Comparison of ENCODE assay signal across 10 cellular contexts in genomic region chr18:23229472-23229871, GRCh38.
DNase-seq lines count a peak whose midpoint lies in the region; ATAC-seq, FAIRE-seq and TF ChIP-seq lines count a peak whose summit lies in the region.
"Had no signal": no experiment of that assay in that cellular context is flagged by ENCODE, and none has a peak within 500 bp of the region (broad histone marks: within the 10 kb centered on the region; RNA-seq: fewer than 3 reads in every experiment).

No MANE protein-coding gene starts in this region.

- peak overlapping the region; percentile 52 for H3K9ac ChIP-seq in OCI-LY3 (ENCODE audit: low read length)
- no peak overlapping the region for H3K9ac ChIP-seq in endothelial cell of umbilical vein (replicated peaks; ENCODE audit: extremely low read depth, insufficient read depth, low read length)

- H2AFZ ChIP-seq in OCI-LY3 (ENCODE audit: low read depth, low read length) (no peak overlapping the region), endothelial cell of umbilical vein (ENCODE audit: low read depth, low read length) (no peak overlapping the region)

- H3K27me3 Mint-ChIP-seq in T-helper 2 cell treated with Interferon-gamma antibody and Interleukin-4, amounts not matched to agents 5 μg/mL and 100 μg/mL, for 36 hours (ENCODE audit: low read depth): no peaks in the 10 kb centered on the region
- no peaks in the 10 kb centered on the region for H3K27me3 Mint-ChIP-seq in stimulated activated naive B cell treated with anti-CD40 and anti-IgM and Interleukin-4, amounts not matched to agents 10 μg/mL and 1 μg/mL and 100 μg/mL, for 72 hours

- H3K9me3 Mint-ChIP-seq in T-helper 2 cell treated with Interferon-gamma antibody and Interleukin-4, amounts not matched to agents 5 μg/mL and 100 μg/mL, for 36 hours: peaks cover 13% of the 10 kb centered on the region
- H3K9me3 Mint-ChIP-seq in stimulated activated naive B cell treated with anti-CD40 and anti-IgM and Interleukin-4, amounts not matched to agents 10 μg/mL and 1 μg/mL and 100 μg/mL, for 72 hours: no peaks in the 10 kb centered on the region

- H3K36me3 ChIP-seq in OCI-LY3 (replicated peaks; ENCODE audit: low read depth, low read length) (peaks cover 39% of the 10 kb centered on the region), endothelial cell of umbilical vein (ENCODE audit: control insufficient read depth in 2 of 2, extremely low read depth in 1 of 2, insufficient read depth in 2 of 2, low read length in 2 of 2) (peaks cover 4 to 11% of the 10 kb centered on the region in 2 experiments)

- dilution Hi-C loops in endothelial cell of umbilical vein (cut with MboI; ENCODE audit: extremely low pct_ligation_motif_present, low sequenced_read_pairs): no loop called here

- H3K27ac ChIP-seq in OCI-LY3 (ENCODE audit: low read length) (peak overlapping the region; percentile 85), endothelial cell of umbilical vein (ENCODE audit: insufficient read depth, low read depth, low read length) (peak overlapping the region; percentile 98)
- H3K27ac ChIP-seq: VCaP had no signal

- H3K9me3 ChIP-seq in OCI-LY3 (ENCODE audit: insufficient read depth, low read length) (no peaks in the 10 kb centered on the region), endothelial cell of umbilical vein (replicated peaks; ENCODE audit: control insufficient read depth, insufficient read depth, low read length) (no peaks in the 10 kb centered on the region)

- H3K79me2 ChIP-seq in OCI-LY3 (ENCODE audit: low read length): no peaks in the 10 kb centered on the region
- H3K79me2 ChIP-seq in endothelial cell of umbilical vein (ENCODE audit: control insufficient read depth, insufficient read depth, low read length): no peaks in the 10 kb centered on the region

- peak overlapping the region; percentile 32 for H3K4me3 Mint-ChIP-seq in T-helper 2 cell treated with Interferon-gamma antibody and Interleukin-4, amounts not matched to agents 5 μg/mL and 100 μg/mL, for 36 hours
- peak overlapping the region in 1 of 2 donors; percentile 23 for H3K4me3 Mint-ChIP-seq in stimulated activated naive B cell treated with anti-CD40 and anti-IgM and Interleukin-4, amounts not matched to agents 10 μg/mL and 1 μg/mL and 100 μg/mL, for 72 hours

- no peaks in the 10 kb centered on the region for H3K9me1 ChIP-seq in endothelial cell of umbilical vein (replicated peaks; ENCODE audit: control insufficient read depth, extremely low read depth, insufficient read depth, low read length)

- H4K20me1 ChIP-seq in OCI-LY3 (ENCODE audit: insufficient read depth, low read length): no peaks in the 10 kb centered on the region
- no peaks in the 10 kb centered on the region for H4K20me1 ChIP-seq in endothelial cell of umbilical vein (replicated peaks; ENCODE audit: control insufficient read depth, extremely low read depth, insufficient read depth, low read length)

- H3K4me2 ChIP-seq in OCI-LY3 (ENCODE audit: low read length): peak overlapping the region; percentile 58
- H3K4me2 ChIP-seq in endothelial cell of umbilical vein (ENCODE audit: insufficient read depth, low read length): no peak overlapping the region

- TF ChIP-seq CTCF in OCI-LY3 (IDR thresholded peaks at IDR 0.05; ENCODE audit: low read depth, low read length) (no peak), endothelial cell of umbilical vein (IDR thresholded peaks at IDR 0.05; ENCODE audit: extremely low read depth in 1 of 2, insufficient read depth in 1 of 2, low read depth in 1 of 2, low read length in 2 of 2) (no peak)

- no peak for DNase-seq in T-helper 2 cell treated with Interferon-gamma antibody and Interleukin-4, amounts not matched to agents 5 μg/mL and 100 μg/mL, for 36 hours (ENCODE audit: low spot score)
- DNase-seq in T-helper 2 cell (no peak), endothelial cell of umbilical vein (ENCODE audit: low read depth, low spot score) (no peak), NCI-H748 (lab: John Stamatoyannopoulos, UW; ENCODE audit: unreplicated experiment) (no peak), KG1 (lab: John Stamatoyannopoulos, UW) (no peak), pons (ENCODE audit: low spot score) (no peak)
- DNase-seq in stimulated activated naive B cell treated with anti-CD40 and anti-IgM and Interleukin-4, amounts not matched to agents 10 μg/mL and 1 μg/mL and 100 μg/mL, for 72 hours: no peak

- no peak for FAIRE-seq in endothelial cell of umbilical vein (lab: Jason Lieb, UNC)

- POLR2A ChIA-PET in endothelial cell of umbilical vein (lab: Charles Lee): interaction anchor here (0.6 kb wide), 1 partner anchor 31 kb away, joined by 3 read pairs; no protein-coding TSS in a partner anchor

- peaks cover 44% of the 10 kb centered on the region for H3K36me3 Mint-ChIP-seq in T-helper 2 cell treated with Interferon-gamma antibody and Interleukin-4, amounts not matched to agents 5 μg/mL and 100 μg/mL, for 36 hours (ENCODE audit: low read depth)
- peaks cover 24 to 34% of the 10 kb centered on the region in 2 donors for H3K36me3 Mint-ChIP-seq in stimulated activated naive B cell treated with anti-CD40 and anti-IgM and Interleukin-4, amounts not matched to agents 10 μg/mL and 1 μg/mL and 100 μg/mL, for 72 hours

- TF ChIP-seq POLR2A in endothelial cell of umbilical vein (IDR thresholded peaks at IDR 0.05; ENCODE audit: low read depth, low read length): no peak

- H3K27me3 ChIP-seq in OCI-LY3 (ENCODE audit: low read depth, low read length) (peaks cover 4% of the 10 kb centered on the region; the same call in 1 of the 2 replicates), endothelial cell of umbilical vein (ENCODE audit: control insufficient read depth in 2 of 2, insufficient read depth in 2 of 2, low read length in 2 of 2) (no peaks in the 10 kb centered on the region)

- H3K27ac Mint-ChIP-seq in T-helper 2 cell treated with Interferon-gamma antibody and Interleukin-4, amounts not matched to agents 5 μg/mL and 100 μg/mL, for 36 hours: peak overlapping the region; percentile 84
- H3K27ac Mint-ChIP-seq in stimulated activated naive B cell treated with anti-CD40 and anti-IgM and Interleukin-4, amounts not matched to agents 10 μg/mL and 1 μg/mL and 100 μg/mL, for 72 hours: peak overlapping the region; percentile 97

- H3K4me3 ChIP-seq in OCI-LY3 (ENCODE audit: low read length): 0 out of 2 replicates have a peak overlapping the region, but pooled peaks have one; percentile 0
- no peak overlapping the region for H3K4me3 ChIP-seq in endothelial cell of umbilical vein (replicated peaks in 1 of 3; ENCODE audit: insufficient read depth in 1 of 3, low read depth in 1 of 3, low read length in 3 of 3)
- H3K4me3 ChIP-seq: lung had no signal

- H3K4me1 ChIP-seq in OCI-LY3 (ENCODE audit: low read length): peaks cover 83% of the 10 kb centered on the region
- peaks cover 68% of the 10 kb centered on the region for H3K4me1 ChIP-seq in endothelial cell of umbilical vein (ENCODE audit: control insufficient read depth, extremely low read depth, insufficient read depth, low read length)

- H3K4me1 Mint-ChIP-seq in T-helper 2 cell treated with Interferon-gamma antibody and Interleukin-4, amounts not matched to agents 5 μg/mL and 100 μg/mL, for 36 hours (ENCODE audit: low read depth): peaks cover 66% of the 10 kb centered on the region
- H3K4me1 Mint-ChIP-seq in stimulated activated naive B cell treated with anti-CD40 and anti-IgM and Interleukin-4, amounts not matched to agents 10 μg/mL and 1 μg/mL and 100 μg/mL, for 72 hours: peaks cover 50 to 82% of the 10 kb centered on the region in 2 donors

- CTCF ChIA-PET in endothelial cell of umbilical vein (lab: Charles Lee): interaction anchor here (0.7 to 5.8 kb wide), 4 partner anchors 30 to 182 kb away, joined by 3 to 42 read pairs (median 5); no protein-coding TSS in a partner anchor

- BruUV-seq in endothelial cell of umbilical vein (replicated peaks; lab: Mats Ljungman, UMichigan): no TSS peak

- intact Hi-C loops in endothelial cell of umbilical vein (cut with micrococcal nuclease): no loop called here

- ATAC-seq in stimulated activated naive B cell treated with anti-CD40 and anti-IgM and Interleukin-4, amounts not matched to agents 10 μg/mL and 1 μg/mL and 100 μg/mL, for 72 hours (replicated peaks): no peak

TF ChIP-seq in endothelial cell of umbilical vein, 7 proteins besides CTCF, POLR2A, EP300 and RAD21:
- TF ChIP-seq EZH2 (IDR thresholded peaks at IDR 0.05; ENCODE audit: borderline replicate concordance, low read depth, low read length, severe bottlenecking) (no peak), MAX (IDR thresholded peaks at IDR 0.05; ENCODE audit: insufficient read depth, insufficient read length) (no peak), GATA2 (IDR thresholded peaks at IDR 0.05; ENCODE audit: insufficient read depth, insufficient read length, low read depth, low read length) (no peak), MYC (IDR thresholded peaks at IDR 0.05; ENCODE audit: low read depth, low read length) (no peak), JUN (IDR thresholded peaks at IDR 0.05; ENCODE audit: borderline replicate concordance, insufficient read depth, insufficient read length, low read depth) (no peak), POLR2AphosphoS5 (IDR thresholded peaks at IDR 0.05; ENCODE audit: insufficient read depth, low read depth, low read length) (no peak), FOS (IDR thresholded peaks at IDR 0.05; ENCODE audit: borderline replicate concordance, insufficient read depth, low read length) (no peak)
